Comparison of ENCODE assay signal across 8 cellular contexts in genomic region chr20:1391640-1392442, GRCh38. TPM values are rescaled to one million over a fixed set of nuclear protein-coding genes. Genes with fewer than 3 reads are reported as not detected.
DNase-seq lines count a peak whose midpoint lies in the region; ATAC-seq and TF ChIP-seq lines count a peak whose summit lies in the region.

No MANE protein-coding gene starts in this region.

- H3K9me3 ChIP-seq in mammary epithelial cell (replicated peaks; ENCODE audit: insufficient read depth, low read length), result no peaks in the 10 kb centered on the region

- peaks cover 43% of the 10 kb centered on the region for H3K4me1 ChIP-seq in mammary epithelial cell (ENCODE audit: insufficient read depth, low read length)

- no peaks in the 10 kb centered on the region for H4K20me1 ChIP-seq in mammary epithelial cell (ENCODE audit: insufficient read depth, low read length)

- intact Hi-C loops in mammary epithelial cell (cut with micrococcal nuclease), result loop anchor here (1.0 to 5.0 kb wide), 5 partner anchors 13 to 110 kb away; partner anchors contain the start of gene NSFL1C

- dilution Hi-C loops in mammary epithelial cell (cut with HindIII; ENCODE audit: low sequenced_read_pairs), result loop anchor here (5.0 kb wide), 1 partner anchor 45 kb away; no protein-coding TSS in a partner anchor

- 2% methylated on average over 13 of the region's 16 CpGs for WGBS in mammary epithelial cell (ENCODE audit: low coverage, missing lambda C conversion rate)

- CTCF ChIA-PET in mammary epithelial cell (lab: Charles Lee; ENCODE audit: low non-redundant PET) (interaction anchor here (0.6 to 1.0 kb wide), 2 partner anchors 8 to 112 kb away, joined by 4 to 8 read pairs; no protein-coding TSS in a partner anchor), GM10248 (lab: Yijun Ruan, JAX) (interaction anchor here (1.0 to 2.7 kb wide), 7 partner anchors 11 to 385 kb away, joined by 3 to 25 read pairs (median 4); no protein-coding TSS in a partner anchor)

- H3K36me3 ChIP-seq in mammary epithelial cell (ENCODE audit: insufficient read depth, low read length), result no peaks in the 10 kb centered on the region

- H3K9ac ChIP-seq in mammary epithelial cell (ENCODE audit: insufficient read depth, low read length), result peak overlapping the region; percentile 75

- H3K4me2 ChIP-seq in mammary epithelial cell (ENCODE audit: insufficient read depth, low read depth, low read length), result peak overlapping the region; percentile 87

- peaks cover 61% of the 10 kb centered on the region for H3K79me2 ChIP-seq in mammary epithelial cell (ENCODE audit: insufficient read depth, low read length)

- H3K27me3 ChIP-seq in mammary epithelial cell (ENCODE audit: insufficient read depth, low read length), result no peaks in the 10 kb centered on the region

- DNase-seq in OCI-M1 (lab: John Stamatoyannopoulos, UW), result peak; percentile 71
- DNase-seq in mammary epithelial cell, result peak; percentile 64
- DNase-seq in left lobe of liver (ENCODE audit: low spot score), result peak; percentile 39
- DNase-seq in substantia nigra (lab: John Stamatoyannopoulos, UW), result peak in 4 of 49 donors; percentile 13 to 27 (median 19)
- DNase-seq in COLO829 (ENCODE audit: low spot score), result no peak
- DNase-seq in activated effector memory CD4-positive, alpha-beta T cell treated with Interleukin-2 at 50 U/mL for 16 hours, result no peak
- DNase-seq in GM10248 (ENCODE audit: extremely low spot score), result no peak

- H3K4me3 ChIP-seq in GM08714 (ENCODE audit: low read length), result peak overlapping the region; percentile 81
- peak overlapping the region; percentile 57 to 84 (median 69) for H3K4me3 ChIP-seq in mammary epithelial cell (replicated peaks in 1 of 3; ENCODE audit: insufficient read depth in 1 of 3, low read depth in 2 of 3, low read length in 3 of 3)

- TF ChIP-seq CTCF in mammary epithelial cell (conservative IDR thresholded peaks at IDR 0.05 in 1 of 2, IDR thresholded peaks at IDR 0.05 in 1 of 2; ENCODE audit: extremely low read depth in 1 of 2, insufficient read depth in 1 of 2, low read depth in 1 of 2, low read length in 2 of 2) (no peak), GM10248 (IDR thresholded peaks at IDR 0.05; ENCODE audit: control extremely low read depth, extremely low read depth, low read depth, missing control alignments) (no peak)

- H2AFZ ChIP-seq in mammary epithelial cell (ENCODE audit: low read depth, low read length), result no peak overlapping the region

- TSS peak; percentile 63 for BruUV-seq in mammary epithelial cell (replicated peaks; lab: Mats Ljungman, UMichigan)

- ATAC-seq in left lobe of liver, result peak; percentile 6

- in situ Hi-C loops in mammary epithelial cell (cut with MboI; ENCODE audit: low sequenced_read_pairs in 2 of 2), result no loop called here

- POLR2A ChIA-PET in GM10248 (lab: Yijun Ruan, JAX), result interaction anchor here (0.8 to 3.0 kb wide), 3 partner anchors 10 to 15 kb away, joined by 3 to 15 read pairs (median 3); no protein-coding TSS in a partner anchor

- H3K27ac ChIP-seq in mammary epithelial cell (ENCODE audit: insufficient read depth, low read depth, low read length) (peak overlapping the region; percentile 57), substantia nigra (ENCODE audit: low read depth, low read length, poor library complexity, severe bottlenecking) (peak overlapping the region; percentile 65)

RNA-seq across cellular contexts. Expression of gene FKBP1A, which starts 1.0 kb away (rescaled TPM):
- total RNA-seq in mammary epithelial cell (100 to 1,000 TPM; 139 to 425 TPM), left lobe of liver (61.5 TPM)
- polyA plus RNA-seq in mammary epithelial cell, result 522 TPM
- 1,454 TPM for polyA minus RNA-seq in mammary epithelial cell

Comparison
In these comparisons a context has a peak if more than half of its experiments do, and no peak if none do; other contexts are left out.
1. DNase-seq: peak in OCI-M1 (single experiment), mammary epithelial cell (single experiment) and left lobe of liver (single experiment); none in COLO829 (single experiment), activated effector memory CD4-positive, alpha-beta T cell treated with Interleukin-2 at 50 U/mL for 16 hours (single experiment) and GM10248 (single experiment).